ENCODE assay signal across 8 cellular contexts in genomic region chr1:155139895-155140629, GRCh38. TPM values are rescaled to one million over a fixed set of nuclear protein-coding genes. Genes with fewer than 3 reads are reported as not detected.
A peak's percentile ranks its signal among the peaks of the same experiment; 100 is the strongest.
DNase-seq lines count a peak whose midpoint lies in the region; ATAC-seq lines count a peak whose summit lies in the region.

A gene with protein sequence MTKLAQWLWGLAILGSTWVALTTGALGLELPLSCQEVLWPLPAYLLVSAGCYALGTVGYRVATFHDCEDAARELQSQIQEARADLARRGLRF (minus strand): TSS chr1:155140531. CDS start chr1:155140240, 291 bp downstream.

- H4K91ac ChIP-seq in mesenchymal stem cell (ENCODE audit: low read length): peak within 1 kb of the TSS; percentile 80

- peak within 1 kb of the TSS; percentile 67 to 86 (median 79) for H3K27ac ChIP-seq in BLaER1 treated with 17β-estradiol and CSF1 and Interleukin-3, amounts not matched to agents 10 nM and 100 nM
- peak within 1 kb of the TSS; percentile 83 for H3K27ac ChIP-seq in mesenchymal stem cell (ENCODE audit: low read length, poor library complexity, severe bottlenecking)

- peaks cover 29 to 36% of the 10 kb centered on the region in 2 donors for H3K4me1 Mint-ChIP-seq in effector memory CD8-positive, alpha-beta T cell (ENCODE audit: low read depth in 2 of 2)

- H3K4ac ChIP-seq in mesenchymal stem cell (ENCODE audit: low read depth in 1 of 2, low read length in 2 of 2): peak within 1 kb of the TSS in 1 of 2 experiments; percentile 77

- peak; percentile 61 for ATAC-seq in GM19395 (IDR thresholded peaks at IDR 0.05; ENCODE audit: unreplicated experiment)
- ATAC-seq in effector memory CD8-positive, alpha-beta T cell (replicated peaks): peak; percentile 62

- H2BK15ac ChIP-seq in mesenchymal stem cell (ENCODE audit: low read depth, poor library complexity, severe bottlenecking): no peak within 1 kb of the TSS

- peak within 1 kb of the TSS; percentile 21 to 69 for H2BK12ac ChIP-seq in mesenchymal stem cell (ENCODE audit: low read length in 2 of 2)

- peak within 1 kb of the TSS in 1 of 2 experiments; percentile 41 for H3K14ac ChIP-seq in mesenchymal stem cell (ENCODE audit: low read length in 2 of 2)

- peak within 1 kb of the TSS; percentile 85 for H2AFZ ChIP-seq in mesenchymal stem cell (ENCODE audit: low read depth, low read length)

- no peak within 1 kb of the TSS for H2AK5ac ChIP-seq in mesenchymal stem cell (ENCODE audit: low read length, severe bottlenecking)

- peak within 1 kb of the TSS; percentile 85 to 89 for H3K27ac Mint-ChIP-seq in effector memory CD8-positive, alpha-beta T cell

- H2BK5ac ChIP-seq in mesenchymal stem cell (ENCODE audit: low read depth, low read length, poor library complexity, severe bottlenecking): peak within 1 kb of the TSS; percentile 84

- no peaks in the 10 kb centered on the region for H3K9me3 Mint-ChIP-seq in effector memory CD8-positive, alpha-beta T cell

- H3K9me3 ChIP-seq in BLaER1 treated with 17β-estradiol and CSF1 and Interleukin-3, amounts not matched to agents 10 nM and 100 nM (replicated peaks in 1 of 11): peaks cover 0 to 18% (median 0%) of the 10 kb centered on the region in 11 experiments; a peak in 6 of 22 replicates
- no peaks in the 10 kb centered on the region for H3K9me3 ChIP-seq in mesenchymal stem cell (ENCODE audit: control insufficient read depth, low read length)

- H3K36me3 Mint-ChIP-seq in effector memory CD8-positive, alpha-beta T cell (ENCODE audit: insufficient read depth): peaks cover 12% of the 10 kb centered on the region

- H2BK120ac ChIP-seq in mesenchymal stem cell (ENCODE audit: low read depth, low read length): peak within 1 kb of the TSS; percentile 23

- no peaks in the 10 kb centered on the region for H3K27me3 ChIP-seq in BLaER1 treated with 17β-estradiol and CSF1 and Interleukin-3, amounts not matched to agents 10 nM and 100 nM
- peaks cover 0 to 4% of the 10 kb centered on the region in 2 experiments for H3K27me3 ChIP-seq in mesenchymal stem cell (ENCODE audit: control insufficient read depth in 1 of 2, insufficient read depth in 1 of 2, low read length in 2 of 2)

- peak; percentile 88 for DNase-seq in HT-29 (ENCODE audit: low spot score)
- peak; percentile 78 for DNase-seq in NOMO-1 treated with dmso at 0.1 percent for 144 hours (lab: John Stamatoyannopoulos, UW; ENCODE audit: unreplicated experiment)
- DNase-seq in activated CD8-positive, alpha-beta memory T cell treated with anti-CD3 and anti-CD28 coated beads for 4 hours (ENCODE audit: low read depth in 2 of 2): peak; percentile 74 to 77
- DNase-seq in effector memory CD8-positive, alpha-beta T cell: peak; percentile 79 to 84 (median 83)
- peak; percentile 86 for DNase-seq in mesenchymal stem cell
- DNase-seq in stimulated activated CD8-positive, alpha-beta memory T cell treated with anti-CD3 and anti-CD28 coated beads, Interleukin-12 subunit alpha, Interleukin-12 subunit beta, amount 100 ng/mL, for 4 hours (ENCODE audit: low read depth): peak; percentile 80

- peaks cover 12% of the 10 kb centered on the region for H3K79me1 ChIP-seq in mesenchymal stem cell (replicated peaks; ENCODE audit: low read length, poor library complexity, severe bottlenecking)

- H3K27me3 Mint-ChIP-seq in effector memory CD8-positive, alpha-beta T cell: peaks cover 5 to 8% of the 10 kb centered on the region in 2 donors

- peak within 1 kb of the TSS; percentile 75 to 89 (median 87) for H3K9ac ChIP-seq in BLaER1 treated with 17β-estradiol and CSF1 and Interleukin-3, amounts not matched to agents 10 nM and 100 nM
- H3K9ac ChIP-seq in mesenchymal stem cell (ENCODE audit: low read length): peak within 1 kb of the TSS; percentile 97

- H3K18ac ChIP-seq in mesenchymal stem cell (ENCODE audit: low read depth in 1 of 2, low read length in 2 of 2): peak within 1 kb of the TSS; percentile 84 to 85

- peak within 1 kb of the TSS; percentile 83 to 95 for H3K4me3 Mint-ChIP-seq in effector memory CD8-positive, alpha-beta T cell

- WGBS in mesenchymal stem cell: under 1% methylated on average over 42 of the region's 42 CpGs

- peak within 1 kb of the TSS; percentile 64 to 93 (median 88) for H3K4me3 ChIP-seq in BLaER1 treated with 17β-estradiol and CSF1 and Interleukin-3, amounts not matched to agents 10 nM and 100 nM
- H3K4me3 ChIP-seq in mesenchymal stem cell (ENCODE audit: insufficient read depth in 1 of 2, low read depth in 1 of 2, low read length in 2 of 2): peak within 1 kb of the TSS; percentile 70 to 100

- peak within 1 kb of the TSS; percentile 81 to 99 (median 95) for H3K4me2 ChIP-seq in BLaER1 treated with 17β-estradiol and CSF1 and Interleukin-3, amounts not matched to agents 10 nM and 100 nM
- peak within 1 kb of the TSS; percentile 75 for H3K4me2 ChIP-seq in mesenchymal stem cell (ENCODE audit: low read length, poor library complexity, severe bottlenecking)

- peaks cover 31 to 44% (median 39%) of the 10 kb centered on the region in 10 experiments for H3K4me1 ChIP-seq in BLaER1 treated with 17β-estradiol and CSF1 and Interleukin-3, amounts not matched to agents 10 nM and 100 nM
- peaks cover 17% of the 10 kb centered on the region for H3K4me1 ChIP-seq in mesenchymal stem cell (ENCODE audit: control insufficient read depth, insufficient read depth, low read depth, low read length)

- peak within 1 kb of the TSS in 1 of 2 experiments; percentile 97 for H3K23ac ChIP-seq in mesenchymal stem cell (ENCODE audit: low read length in 2 of 2)

- H4K8ac ChIP-seq in mesenchymal stem cell (ENCODE audit: low read length): peak within 1 kb of the TSS; percentile 99

- H3K36me3 ChIP-seq in BLaER1 treated with 17β-estradiol and CSF1 and Interleukin-3, amounts not matched to agents 10 nM and 100 nM: peaks cover 7 to 21% (median 14%) of the 10 kb centered on the region in 11 experiments; a peak in 16 of 22 replicates
- H3K36me3 ChIP-seq in mesenchymal stem cell (ENCODE audit: control insufficient read depth in 1 of 2, insufficient read depth in 2 of 2, low read depth in 1 of 2, low read length in 2 of 2): peaks cover 9 to 15% of the 10 kb centered on the region in 2 experiments

- H4K20me1 ChIP-seq in BLaER1 treated with 17β-estradiol and CSF1 and Interleukin-3, amounts not matched to agents 10 nM and 100 nM: peaks cover 0 to 16% (median 0%) of the 10 kb centered on the region in 11 experiments; a peak in 6 of 22 replicates

RNA-seq across cellular contexts. Expression of the gene that starts here (rescaled TPM):
- 86.2 and 100 TPM in 2 replicates for total RNA-seq in HT-29 (2014; rRNA removed; shearing (Covaris generic))
- 176 TPM for polyA plus RNA-seq in mesenchymal stem cell (2013, experiment 1 of 2)
- polyA plus RNA-seq in mesenchymal stem cell (2013, experiment 2 of 2): 182 TPM

Comparison
In these comparisons a context has a peak if more than half of its experiments do, and no peak if none do; other contexts are left out.
1. Peak in every context shown above with its lines: DNase-seq, ATAC-seq, H3K4me3 ChIP-seq and H3K27ac ChIP-seq.